In the genomic region with DNA sequence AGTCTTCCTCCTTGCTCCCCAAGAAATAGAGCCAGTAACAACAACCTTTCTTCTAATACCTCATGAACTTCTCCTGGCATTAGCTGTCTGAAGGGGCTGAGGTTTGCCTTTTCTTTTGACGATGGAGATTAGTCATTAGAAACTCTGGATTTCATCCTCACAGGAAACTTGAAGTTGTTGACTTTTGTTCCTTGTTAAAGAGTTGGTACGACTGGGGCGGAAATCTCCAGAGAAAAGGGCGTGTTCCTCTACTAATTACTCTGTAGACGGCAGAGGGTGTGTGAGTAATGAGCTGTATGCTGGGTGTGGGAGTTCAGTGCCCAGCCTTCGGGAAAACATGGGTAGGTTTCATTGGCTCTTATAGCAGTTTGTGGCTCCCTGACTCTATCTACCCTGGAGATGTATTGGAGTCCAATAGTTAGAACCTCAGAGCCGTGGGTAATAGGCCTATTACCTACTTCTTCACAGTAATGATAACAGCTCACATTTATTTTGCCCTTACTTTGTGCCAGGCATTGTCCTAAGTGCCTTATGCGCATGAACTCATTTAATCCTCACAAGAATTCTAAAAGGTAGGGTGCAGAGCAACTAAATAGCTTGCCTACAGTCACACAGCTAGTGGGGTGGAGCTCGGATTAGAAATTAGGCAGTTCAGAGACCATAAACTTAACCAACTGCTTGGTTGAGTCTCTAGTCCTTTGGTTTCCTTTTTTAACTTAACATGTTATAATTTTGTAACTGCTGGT, we compare ENCODE assay signal across 12 cellular contexts. TPM values are rescaled to one million over a fixed set of nuclear protein-coding genes. Genes with fewer than 3 reads are reported as not detected.
A peak's percentile ranks its signal among the peaks of the same experiment; 100 is the strongest.
DNase-seq lines count a peak whose midpoint lies in the region; ATAC-seq and TF ChIP-seq lines count a peak whose summit lies in the region.
"Had no signal": no experiment of that assay in that cellular context is flagged by ENCODE, and none has a peak within 500 bp of the region (broad histone marks: within the 10 kb centered on the region; RNA-seq: fewer than 3 reads in every experiment).

No MANE protein-coding gene starts in this region.

- intact Hi-C loops in breast epithelium (cut with DNase I; ENCODE audit: low total_unique reads) = no loop called here

- no peak overlapping the region for H3K4me3 ChIP-seq in breast epithelium

- peaks cover 16 to 19% of the 10 kb centered on the region in 2 donors for H3K4me1 Mint-ChIP-seq in stimulated activated naive B cell treated with anti-CD40 and anti-IgM and Interleukin-4, amounts not matched to agents 10 μg/mL and 1 μg/mL and 100 μg/mL, for 72 hours

- no peak overlapping the region for H3K4me3 Mint-ChIP-seq in stimulated activated naive B cell treated with anti-CD40 and anti-IgM and Interleukin-4, amounts not matched to agents 10 μg/mL and 1 μg/mL and 100 μg/mL, for 72 hours
- H3K4me3 Mint-ChIP-seq: memory B cell had no signal

- H3K4me1 ChIP-seq in breast epithelium = no peaks in the 10 kb centered on the region

- no peak for TF ChIP-seq POLR2A in breast epithelium (IDR thresholded peaks at IDR 0.05)

- peaks cover 0 to 12% of the 10 kb centered on the region in 2 donors for H3K27me3 ChIP-seq in breast epithelium

- no peaks in the 10 kb centered on the region for H3K9me3 Mint-ChIP-seq in stimulated activated naive B cell treated with anti-CD40 and anti-IgM and Interleukin-4, amounts not matched to agents 10 μg/mL and 1 μg/mL and 100 μg/mL, for 72 hours
- no peaks in the 10 kb centered on the region for H3K9me3 Mint-ChIP-seq in activated naive CD4-positive, alpha-beta T cell treated with anti-CD3 and anti-CD28 coated beads, Interleukin-2, amount 50 U/mL, for 72 hours
- H3K9me3 Mint-ChIP-seq: memory B cell had no signal

- ATAC-seq in stimulated activated naive B cell treated with anti-CD40 and anti-IgM and Interleukin-4, amounts not matched to agents 10 μg/mL and 1 μg/mL and 100 μg/mL, for 72 hours (replicated peaks) = no peak
- ATAC-seq in GM18909 (IDR thresholded peaks at IDR 0.05; ENCODE audit: poor library complexity, unreplicated experiment) = no peak
- no peak for ATAC-seq in activated naive CD4-positive, alpha-beta T cell treated with anti-CD3 and anti-CD28 coated beads, Interleukin-2, amount 50 U/mL, for 72 hours

- H3K9me3 ChIP-seq in breast epithelium = no peaks in the 10 kb centered on the region

- H3K27ac Mint-ChIP-seq in stimulated activated naive B cell treated with anti-CD40 and anti-IgM and Interleukin-4, amounts not matched to agents 10 μg/mL and 1 μg/mL and 100 μg/mL, for 72 hours = peak overlapping the region; percentile 26
- no peak overlapping the region for H3K27ac Mint-ChIP-seq in activated naive CD4-positive, alpha-beta T cell treated with anti-CD3 and anti-CD28 coated beads, Interleukin-2, amount 50 U/mL, for 72 hours
- H3K27ac Mint-ChIP-seq: memory B cell had no signal

- H3K27me3 Mint-ChIP-seq in stimulated activated naive B cell treated with anti-CD40 and anti-IgM and Interleukin-4, amounts not matched to agents 10 μg/mL and 1 μg/mL and 100 μg/mL, for 72 hours = peaks cover 0 to 4% of the 10 kb centered on the region in 2 donors
- H3K27me3 Mint-ChIP-seq: memory B cell had no signal

- no peak for TF ChIP-seq CTCF in breast epithelium (IDR thresholded peaks at IDR 0.05)

- peak overlapping the region; percentile 7 to 45 for H3K27ac ChIP-seq in breast epithelium

- no peaks in the 10 kb centered on the region for H3K36me3 ChIP-seq in breast epithelium

- DNase-seq in LoVo (ENCODE audit: low spot score) = peak; percentile 71
- DNase-seq in breast epithelium (ENCODE audit: low spot score in 2 of 2) = no peak
- DNase-seq in kidney glomerular epithelial cell (lab: John Stamatoyannopoulos, UW) = peak; percentile 6
- no peak for DNase-seq in stimulated activated naive B cell treated with anti-CD40 and anti-IgM and Interleukin-4, amounts not matched to agents 10 μg/mL and 1 μg/mL and 100 μg/mL, for 72 hours
- DNase-seq in occipital lobe (lab: John Stamatoyannopoulos, UW) = no peak
- no peak for DNase-seq in SK-N-DZ (ENCODE audit: low spot score)
- no peak for DNase-seq in activated naive CD4-positive, alpha-beta T cell treated with anti-CD3 and anti-CD28 coated beads, Interleukin-2, amount 50 U/mL, for 72 hours (ENCODE audit: low spot score in 2 of 2)
- DNase-seq: amygdala, NCI-H446 treated with DMSO at 0.1 percent for 48 hours, SW 1271 had no signal

- peaks cover 4 to 7% of the 10 kb centered on the region in 2 donors for H3K36me3 Mint-ChIP-seq in stimulated activated naive B cell treated with anti-CD40 and anti-IgM and Interleukin-4, amounts not matched to agents 10 μg/mL and 1 μg/mL and 100 μg/mL, for 72 hours
- H3K36me3 Mint-ChIP-seq in activated naive CD4-positive, alpha-beta T cell treated with anti-CD3 and anti-CD28 coated beads, Interleukin-2, amount 50 U/mL, for 72 hours = no peaks in the 10 kb centered on the region

RNA-seq across cellular contexts. Expression of a gene that starts 23.4 kb away (rescaled TPM):
- 10 to 100 TPM; 35.7 to 58.7 (median 56.5) TPM for total RNA-seq in breast epithelium
- 11.7 TPM for total RNA-seq in occipital lobe
- 23.0 and 23.9 TPM in 2 replicates for polyA plus RNA-seq in SK-N-DZ (2014; cell fraction: cytosol; rRNA removed)
- polyA plus RNA-seq in SK-N-DZ (2014; cell fraction: nucleus; rRNA removed) = 12.8 and 34.5 TPM in 2 replicates
- total RNA-seq in activated naive CD4-positive, alpha-beta T cell treated with anti-CD3 and anti-CD28 coated beads, Interleukin-2, amount 50 U/mL, for 72 hours = 10 to 100 TPM; 20.0 to 20.5 TPM

Comparison
In these comparisons a context has a peak if more than half of its experiments do, and no peak if none do; other contexts are left out.
1. DNase-seq: peak in LoVo (single experiment) and kidney glomerular epithelial cell (single experiment); none in breast epithelium (0 of 2), stimulated activated naive B cell treated with anti-CD40 and anti-IgM and Interleukin-4, amounts not matched to agents 10 μg/mL and 1 μg/mL and 100 μg/mL, for 72 hours (single experiment), occipital lobe (single experiment), SK-N-DZ (single experiment) and activated naive CD4-positive, alpha-beta T cell treated with anti-CD3 and anti-CD28 coated beads, Interleukin-2, amount 50 U/mL, for 72 hours (0 of 2).